In the genomic region with DNA sequence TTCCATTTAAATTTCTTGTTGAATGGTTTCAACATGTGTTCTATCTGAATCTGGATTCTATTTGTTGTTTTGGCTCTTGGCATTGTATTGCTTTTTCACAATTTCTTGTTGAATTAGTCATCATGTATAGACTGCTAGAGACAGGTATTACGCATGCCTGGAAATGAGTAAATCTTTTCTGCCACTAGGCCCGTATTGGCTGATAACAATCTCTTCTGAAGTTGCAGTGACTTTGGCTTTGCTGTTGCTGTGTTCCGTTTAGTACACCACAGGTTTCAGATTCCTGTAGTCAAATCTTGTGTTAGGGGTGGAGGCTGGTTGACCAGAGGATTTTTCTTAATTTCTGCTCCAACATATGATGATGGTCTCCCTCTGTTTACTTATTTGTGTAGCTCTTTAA, we compare ENCODE assay signal across 25 cellular contexts.
A peak's percentile ranks its signal among the peaks of the same experiment; 100 is the strongest.
DNase-seq lines count a peak whose midpoint lies in the region; ATAC-seq, FAIRE-seq and TF ChIP-seq lines count a peak whose summit lies in the region.
"Had no signal": no experiment of that assay in that cellular context is flagged by ENCODE, and none has a peak within 500 bp of the region (broad histone marks: within the 10 kb centered on the region; RNA-seq: fewer than 3 reads in every experiment).

No MANE protein-coding gene starts in this region.

- H3K4me1 Mint-ChIP-seq in GM23338 = peaks cover 7% of the 10 kb centered on the region; the same call in 2 of the 3 replicates
- peaks cover 13% of the 10 kb centered on the region for H3K4me1 Mint-ChIP-seq in astrocyte (ENCODE audit: low read depth, unreplicated experiment)
- H3K4me1 Mint-ChIP-seq in T-helper 17 cell = no peaks in the 10 kb centered on the region
- H3K4me1 Mint-ChIP-seq: activated CD4-positive, alpha-beta memory T cell treated with anti-CD3 and anti-CD28 coated beads, Interleukin-2, amount 10 ng/mL, durations not matched to agents 7 days and 5 days; memory B cell had no signal

- ATAC-seq in GM23338 = no peak
- ATAC-seq in T-helper 17 cell = no peak
- ATAC-seq in GM21447 (IDR thresholded peaks at IDR 0.05; ENCODE audit: unreplicated experiment) = no peak
- ATAC-seq: WTC11 had no signal

- H3K4me3 ChIP-seq in GM23338 (no peak overlapping the region), astrocyte (ENCODE audit: insufficient read depth, low read depth, low read length) (no peak overlapping the region), uterus (no peak overlapping the region)
- H3K4me3 ChIP-seq: ovary, SJCRH30 had no signal

- H3K27me3 ChIP-seq in GM23338 (ENCODE audit: insufficient read depth) = no peaks in the 10 kb centered on the region
- H3K27me3 ChIP-seq in astrocyte (ENCODE audit: insufficient read depth, low read length) = no peaks in the 10 kb centered on the region
- H3K27me3 ChIP-seq in uterus = no peaks in the 10 kb centered on the region
- H3K27me3 ChIP-seq: ovary, SJCRH30 had no signal

- H3K9me3 Mint-ChIP-seq in GM23338 (no peaks in the 10 kb centered on the region; the same call in 2 of the 3 replicates), astrocyte (ENCODE audit: unreplicated experiment) (peaks cover 3% of the 10 kb centered on the region)

- H3K79me2 ChIP-seq in GM23338 (replicated peaks; ENCODE audit: insufficient read depth) (no peaks in the 10 kb centered on the region), astrocyte (ENCODE audit: insufficient read depth, low read length) (no peaks in the 10 kb centered on the region)

- no peaks in the 10 kb centered on the region for H3K9me2 ChIP-seq in GM23338 (ENCODE audit: insufficient read depth)

- intact Hi-C loops in uterus (cut with DNase I; ENCODE audit: low total_unique reads) = no loop called here

- FAIRE-seq in astrocyte (lab: Jason Lieb, UNC) = no peak

- TF ChIP-seq POLR2A in uterus (IDR thresholded peaks at IDR 0.05) = no peak

- H3F3A ChIP-seq in GM23338 (replicated peaks; ENCODE audit: low read depth) = no peaks in the 10 kb centered on the region

- no peaks in the 10 kb centered on the region for H3K27me3 Mint-ChIP-seq in GM23338 (ENCODE audit: insufficient read depth, low read depth, poor library complexity)
- no peaks in the 10 kb centered on the region for H3K27me3 Mint-ChIP-seq in astrocyte (ENCODE audit: low read depth, unreplicated experiment)
- H3K27me3 Mint-ChIP-seq in T-helper 17 cell = no peaks in the 10 kb centered on the region
- H3K27me3 Mint-ChIP-seq: activated CD4-positive, alpha-beta memory T cell treated with anti-CD3 and anti-CD28 coated beads, Interleukin-2, amount 10 ng/mL, durations not matched to agents 7 days and 5 days; memory B cell had no signal

- H3K9ac ChIP-seq in astrocyte (ENCODE audit: low read length) = no peak overlapping the region
- H3K9ac ChIP-seq: KMS-11 had no signal

- H2AFZ ChIP-seq in GM23338 (peak overlapping the region; percentile 80; the same call in 1 of the 2 replicates), astrocyte (ENCODE audit: low read depth, low read length) (peak overlapping the region; percentile 7)

- no peaks in the 10 kb centered on the region for H3K36me3 ChIP-seq in GM23338 (ENCODE audit: insufficient read depth)
- no peaks in the 10 kb centered on the region for H3K36me3 ChIP-seq in astrocyte (ENCODE audit: insufficient read depth, low read length)
- no peaks in the 10 kb centered on the region for H3K36me3 ChIP-seq in uterus
- H3K36me3 ChIP-seq: ovary, SJCRH30 had no signal

- H3K9me3 ChIP-seq in astrocyte (ENCODE audit: insufficient read depth, low read depth, low read length) (no peaks in the 10 kb centered on the region), uterus (no peaks in the 10 kb centered on the region), T-helper 17 cell (ENCODE audit: control insufficient read depth, low read length, poor library complexity, severe bottlenecking) (no peaks in the 10 kb centered on the region)
- H3K9me3 ChIP-seq: ovary, SJCRH30 had no signal

- H3K27ac Mint-ChIP-seq in GM23338 = no peak overlapping the region
- no peak overlapping the region for H3K27ac Mint-ChIP-seq in astrocyte (ENCODE audit: unreplicated experiment)
- no peak overlapping the region for H3K27ac Mint-ChIP-seq in T-helper 17 cell
- H3K27ac Mint-ChIP-seq: activated CD4-positive, alpha-beta memory T cell treated with anti-CD3 and anti-CD28 coated beads, Interleukin-2, amount 10 ng/mL, durations not matched to agents 7 days and 5 days; memory B cell; WTC11 had no signal

- no peak for TF ChIP-seq CTCF in GM23338 (conservative IDR thresholded peaks at IDR 0.05; ENCODE audit: low read depth in 2 of 2)
- TF ChIP-seq CTCF in astrocyte (IDR thresholded peaks at IDR 0.05; ENCODE audit: insufficient read depth, low read depth, low read length) = no peak
- TF ChIP-seq CTCF in uterus (IDR thresholded peaks at IDR 0.05) = no peak

- DNase-seq in GM23338 (ENCODE audit: low spot score) = no peak
- DNase-seq in HuH-7.5 (ENCODE audit: low spot score) = peak; percentile 20
- DNase-seq in astrocyte (ENCODE audit: low read depth) = peak; percentile 22
- DNase-seq in islet precursor cell = peak; percentile 67
- no peak for DNase-seq in NOMO-1 treated with DMSO at 0.1 percent for 48 hours (lab: John Stamatoyannopoulos, UW; ENCODE audit: unreplicated experiment)
- no peak for DNase-seq in uterus
- DNase-seq in T-helper 17 cell = no peak
- DNase-seq: activated CD4-positive, alpha-beta memory T cell treated with anti-CD3 and anti-CD28 coated beads, Interleukin-2, amount 10 ng/mL, durations not matched to agents 7 days and 5 days; activated naive CD4-positive, alpha-beta T cell; AML-193; aorta; foreskin melanocyte; H9; hypothalamus; kidney glomerular epithelial cell; NCI-H1105 treated with DMSO at 0.1 percent for 48 hours; NCI-H524 treated with DMSO at 0.1 percent for 48 hours; ovary; SJCRH30; stimulated activated CD4-positive, alpha-beta T cell treated with anti-CD3 and anti-CD28 coated beads, Interleukin-1b, Interleukin-23, amount 100 ng/mL, for 48 hours; stimulated activated naive CD4-positive, alpha-beta T cell had no signal

- no peak overlapping the region for H3K4me2 ChIP-seq in GM23338
- H3K4me2 ChIP-seq in astrocyte (ENCODE audit: low read length) = no peak overlapping the region
- H3K4me2 ChIP-seq: KMS-11 had no signal

- no peak overlapping the region for H3K4me3 Mint-ChIP-seq in GM23338
- no peak overlapping the region for H3K4me3 Mint-ChIP-seq in astrocyte (ENCODE audit: unreplicated experiment)
- H3K4me3 Mint-ChIP-seq in T-helper 17 cell = no peak overlapping the region
- H3K4me3 Mint-ChIP-seq: activated CD4-positive, alpha-beta memory T cell treated with anti-CD3 and anti-CD28 coated beads, Interleukin-2, amount 10 ng/mL, durations not matched to agents 7 days and 5 days; H9; memory B cell; WTC11 had no signal

- H3K4me1 ChIP-seq in GM23338 (ENCODE audit: insufficient read depth) = no peaks in the 10 kb centered on the region
- peaks cover 17% of the 10 kb centered on the region for H3K4me1 ChIP-seq in astrocyte (ENCODE audit: insufficient read depth, low read length)
- H3K4me1 ChIP-seq in uterus = no peaks in the 10 kb centered on the region
- H3K4me1 ChIP-seq: SJCRH30 had no signal

- no peaks in the 10 kb centered on the region for H4K20me1 ChIP-seq in GM23338 (replicated peaks; ENCODE audit: insufficient read depth)
- no peaks in the 10 kb centered on the region for H4K20me1 ChIP-seq in astrocyte (ENCODE audit: insufficient read depth, low read length)

- H3K36me3 Mint-ChIP-seq in GM23338 (ENCODE audit: low read depth) = no peaks in the 10 kb centered on the region
- no peaks in the 10 kb centered on the region for H3K36me3 Mint-ChIP-seq in astrocyte (ENCODE audit: low read depth, unreplicated experiment)
- no peaks in the 10 kb centered on the region for H3K36me3 Mint-ChIP-seq in T-helper 17 cell (ENCODE audit: low read depth)
- H3K36me3 Mint-ChIP-seq: memory B cell, WTC11 had no signal

- H3K27ac ChIP-seq in GM23338 (ENCODE audit: low read depth) (no peak overlapping the region), astrocyte (ENCODE audit: low read depth, low read length) (no peak overlapping the region), uterus (no peak overlapping the region)
- H3K27ac ChIP-seq: KMS-11, ovary, SJCRH30 had no signal

TF ChIP-seq in GM23338, 12 proteins besides CTCF, POLR2A, EP300 and RAD21 (continues in another document):
- TF ChIP-seq EZH2phosphoT487 (IDR thresholded peaks at IDR 0.05; ENCODE audit: unreplicated experiment) (no peak), NANOG (IDR thresholded peaks at IDR 0.05; ENCODE audit: borderline replicate concordance) (no peak), JUNB (IDR thresholded peaks at IDR 0.05; ENCODE audit: unreplicated experiment) (no peak), POLR2AphosphoS5 (IDR thresholded peaks at IDR 0.05; ENCODE audit: low read depth) (no peak), ZNF114 (CRISPR knock-in tag; IDR thresholded peaks at IDR 0.05) (no peak), STAT1 (IDR thresholded peaks at IDR 0.05; ENCODE audit: unreplicated experiment) (no peak), ZNF331 (CRISPR knock-in tag; IDR thresholded peaks at IDR 0.05; ENCODE audit: low read depth) (no peak), EZH2 (IDR thresholded peaks at IDR 0.05; ENCODE audit: low read depth, unreplicated experiment) (no peak)
- TF ChIP-seq, protein P1, sequence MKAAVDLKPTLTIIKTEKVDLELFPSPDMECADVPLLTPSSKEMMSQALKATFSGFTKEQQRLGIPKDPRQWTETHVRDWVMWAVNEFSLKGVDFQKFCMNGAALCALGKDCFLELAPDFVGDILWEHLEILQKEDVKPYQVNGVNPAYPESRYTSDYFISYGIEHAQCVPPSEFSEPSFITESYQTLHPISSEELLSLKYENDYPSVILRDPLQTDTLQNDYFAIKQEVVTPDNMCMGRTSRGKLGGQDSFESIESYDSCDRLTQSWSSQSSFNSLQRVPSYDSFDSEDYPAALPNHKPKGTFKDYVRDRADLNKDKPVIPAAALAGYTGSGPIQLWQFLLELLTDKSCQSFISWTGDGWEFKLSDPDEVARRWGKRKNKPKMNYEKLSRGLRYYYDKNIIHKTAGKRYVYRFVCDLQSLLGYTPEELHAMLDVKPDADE (IDR thresholded peaks at IDR 0.05) = no peak

Comparison
In these comparisons a context has a peak if more than half of its experiments do, and no peak if none do; other contexts are left out.
1. DNase-seq: peak in HuH-7.5 (single experiment), astrocyte (single experiment) and islet precursor cell (single experiment); none in GM23338 (single experiment), NOMO-1 treated with DMSO at 0.1 percent for 48 hours (single experiment), uterus (0 of 2) and T-helper 17 cell (0 of 3).